Comparison of ENCODE assay signal across 8 cellular contexts in the genomic region with DNA sequence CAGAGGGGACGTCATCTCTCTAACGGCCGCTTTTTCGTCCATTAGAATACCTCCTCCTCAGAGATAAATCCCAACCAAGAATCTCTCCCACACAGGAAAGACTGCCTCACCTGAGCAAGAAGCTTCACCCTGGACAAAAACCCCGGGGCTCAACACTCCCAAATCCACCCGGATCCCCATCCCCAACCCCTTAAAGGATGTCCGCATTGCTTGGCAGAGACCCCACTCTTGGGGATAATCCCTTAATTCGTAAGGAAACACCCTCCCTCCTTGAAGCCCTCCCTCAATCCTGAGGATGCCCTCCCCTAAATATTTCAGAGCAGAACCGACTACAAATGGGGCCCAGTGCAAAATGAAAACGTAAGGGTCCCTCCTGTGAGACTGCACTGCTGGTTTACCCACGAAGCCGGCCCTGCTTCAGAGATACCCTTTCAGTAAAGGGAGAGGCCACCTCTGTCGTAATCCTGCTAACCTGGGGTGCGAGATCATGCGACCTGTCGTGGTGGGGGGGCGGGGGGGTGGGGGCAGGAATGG. TPM values are rescaled to one million over a fixed set of nuclear protein-coding genes. Genes with fewer than 3 reads are reported as not detected.
A peak's percentile ranks its signal among the peaks of the same experiment; 100 is the strongest.
DNase-seq lines count a peak whose midpoint lies in the region; ATAC-seq and TF ChIP-seq lines count a peak whose summit lies in the region.

No MANE protein-coding gene starts in this region.

- no peaks in the 10 kb centered on the region for H3K9me3 Mint-ChIP-seq in CD8-positive, alpha-beta T cell
- H3K9me3 Mint-ChIP-seq in activated T-helper 2 cell treated with anti-CD3 and anti-CD28 coated beads, Interferon-gamma antibody, Interleukin-2, Interleukin-4, amounts not matched to agents 10 μg/mL and 5 μg/mL and 100 μg/mL, durations not matched to agents 14 hours and 24 hours and 36 hours: no peaks in the 10 kb centered on the region
- H3K9me3 Mint-ChIP-seq in immature natural killer cell: no peaks in the 10 kb centered on the region

- H3K36me3 Mint-ChIP-seq in CD8-positive, alpha-beta T cell: peaks cover 15% of the 10 kb centered on the region
- peaks cover 32% of the 10 kb centered on the region for H3K36me3 Mint-ChIP-seq in activated T-helper 2 cell treated with anti-CD3 and anti-CD28 coated beads, Interferon-gamma antibody, Interleukin-2, Interleukin-4, amounts not matched to agents 10 μg/mL and 5 μg/mL and 100 μg/mL, durations not matched to agents 14 hours and 24 hours and 36 hours (ENCODE audit: low read depth)
- peaks cover 0 to 7% (median 0%) of the 10 kb centered on the region in 3 donors for H3K36me3 Mint-ChIP-seq in immature natural killer cell

- H3K36me3 ChIP-seq in CD8-positive, alpha-beta T cell (ENCODE audit: insufficient read depth, low read length): no peaks in the 10 kb centered on the region

- peak in 1 of 7 experiments; percentile 48 for DNase-seq in CD8-positive, alpha-beta T cell
- no peak for DNase-seq in activated T-helper 2 cell treated with anti-CD3 and anti-CD28 coated beads, Interferon-gamma antibody, Interleukin-2, Interleukin-4, amounts not matched to agents 10 μg/mL and 5 μg/mL and 100 μg/mL, durations not matched to agents 14 hours and 24 hours and 36 hours (ENCODE audit: low spot score)
- no peak for DNase-seq in immature natural killer cell
- DNase-seq in substantia nigra (lab: John Stamatoyannopoulos, UW): peak in 1 of 49 donors; percentile 27
- no peak for DNase-seq in NCI-H510A treated with DMSO at 0.1 percent for 48 hours (lab: John Stamatoyannopoulos, UW)
- no peak for DNase-seq in hippocampal formation (lab: John Stamatoyannopoulos, UW)
- DNase-seq in effector CD8-positive, alpha-beta T cell (lab: John Stamatoyannopoulos, UW): no peak

- intact Hi-C loops in CD8-positive, alpha-beta T cell (cut with DNase I, micrococcal nuclease): loop anchor here (1.0 to 10.0 kb wide), 3 partner anchors 26 to 170 kb away; partner anchors contain the start of gene SRSF9 (in 1 of the 2)
- intact Hi-C loops in activated T-helper 2 cell treated with anti-CD3 and anti-CD28 coated beads, Interferon-gamma antibody, Interleukin-2, Interleukin-4, amounts not matched to agents 10 μg/mL and 5 μg/mL and 100 μg/mL, durations not matched to agents 14 hours and 24 hours and 36 hours (cut with micrococcal nuclease): loop anchor here (5.0 kb wide), 1 partner anchor 48 kb away; the partner anchor contains the start of genes GATC and TRIAP1

- CTCF ChIA-PET in CD8-positive, alpha-beta T cell (lab: Charles Lee): interaction anchor here (0.7 to 2.3 kb wide), 5 partner anchors 9 to 34 kb away, joined by 3 to 7 read pairs (median 4); partner anchors contain the start of gene COQ5

- peak; percentile 1 for ATAC-seq in CD8-positive, alpha-beta T cell
- ATAC-seq in HG02763 (IDR thresholded peaks at IDR 0.05; ENCODE audit: unreplicated experiment): peak; percentile 4

- peak overlapping the region; percentile 90 for H3K27ac Mint-ChIP-seq in CD8-positive, alpha-beta T cell
- H3K27ac Mint-ChIP-seq in activated T-helper 2 cell treated with anti-CD3 and anti-CD28 coated beads, Interferon-gamma antibody, Interleukin-2, Interleukin-4, amounts not matched to agents 10 μg/mL and 5 μg/mL and 100 μg/mL, durations not matched to agents 14 hours and 24 hours and 36 hours: peak overlapping the region; percentile 84
- H3K27ac Mint-ChIP-seq in immature natural killer cell: peak overlapping the region; percentile 86 to 94 (median 88)

- H3K4me3 ChIP-seq in CD8-positive, alpha-beta T cell (ENCODE audit: low read depth, low read length): peak overlapping the region; percentile 96

- H3K27ac ChIP-seq in CD8-positive, alpha-beta T cell (ENCODE audit: low read depth, low read length): peak overlapping the region; percentile 84
- peak overlapping the region; percentile 30 for H3K27ac ChIP-seq in substantia nigra (ENCODE audit: low read depth, low read length, poor library complexity, severe bottlenecking)

- no peaks in the 10 kb centered on the region for H3K27me3 ChIP-seq in CD8-positive, alpha-beta T cell (ENCODE audit: insufficient read depth, low read length)

- POLR2A ChIA-PET in CD8-positive, alpha-beta T cell (lab: Charles Lee): interaction anchor here (1.0 to 2.2 kb wide), 6 partner anchors 16 to 204 kb away, joined by 3 to 8 read pairs (median 4); partner anchors contain the start of genes COX6A1 and RNU4-2

- TF ChIP-seq CTCF in CD8-positive, alpha-beta T cell (IDR thresholded peaks at IDR 0.05): no peak

- no peaks in the 10 kb centered on the region for H3K9me3 ChIP-seq in CD8-positive, alpha-beta T cell (ENCODE audit: low read length)

- peaks cover 17% of the 10 kb centered on the region for H3K4me1 ChIP-seq in CD8-positive, alpha-beta T cell (ENCODE audit: insufficient read depth, low read length)

- no peaks in the 10 kb centered on the region for H3K27me3 Mint-ChIP-seq in CD8-positive, alpha-beta T cell (ENCODE audit: low read depth)
- no peaks in the 10 kb centered on the region for H3K27me3 Mint-ChIP-seq in activated T-helper 2 cell treated with anti-CD3 and anti-CD28 coated beads, Interferon-gamma antibody, Interleukin-2, Interleukin-4, amounts not matched to agents 10 μg/mL and 5 μg/mL and 100 μg/mL, durations not matched to agents 14 hours and 24 hours and 36 hours (ENCODE audit: low read depth)
- H3K27me3 Mint-ChIP-seq in immature natural killer cell (ENCODE audit: low read depth in 3 of 3): peaks cover 3 to 8% (median 6%) of the 10 kb centered on the region in 3 donors

- H3K4me3 Mint-ChIP-seq in CD8-positive, alpha-beta T cell: peak overlapping the region; percentile 94
- peak overlapping the region; percentile 98 for H3K4me3 Mint-ChIP-seq in activated T-helper 2 cell treated with anti-CD3 and anti-CD28 coated beads, Interferon-gamma antibody, Interleukin-2, Interleukin-4, amounts not matched to agents 10 μg/mL and 5 μg/mL and 100 μg/mL, durations not matched to agents 14 hours and 24 hours and 36 hours (ENCODE audit: low read depth)
- peak overlapping the region; percentile 88 to 98 (median 94) for H3K4me3 Mint-ChIP-seq in immature natural killer cell

- H3K4me1 Mint-ChIP-seq in CD8-positive, alpha-beta T cell (ENCODE audit: low read depth): peaks cover 30% of the 10 kb centered on the region
- peaks cover 27% of the 10 kb centered on the region for H3K4me1 Mint-ChIP-seq in activated T-helper 2 cell treated with anti-CD3 and anti-CD28 coated beads, Interferon-gamma antibody, Interleukin-2, Interleukin-4, amounts not matched to agents 10 μg/mL and 5 μg/mL and 100 μg/mL, durations not matched to agents 14 hours and 24 hours and 36 hours (ENCODE audit: low read depth)
- H3K4me1 Mint-ChIP-seq in immature natural killer cell: peaks cover 32 to 50% of the 10 kb centered on the region in 2 donors

RNA-seq across cellular contexts. Expression of gene DYNLL1, which starts 0.7 kb away (rescaled TPM):
- total RNA-seq in CD8-positive, alpha-beta T cell: 10 to 100 TPM; 25.9 to 26.1 TPM
- total RNA-seq in activated T-helper 2 cell treated with anti-CD3 and anti-CD28 coated beads, Interferon-gamma antibody, Interleukin-2, Interleukin-4, amounts not matched to agents 10 μg/mL and 5 μg/mL and 100 μg/mL, durations not matched to agents 14 hours and 24 hours and 36 hours: 323 and 329 TPM in 2 replicates
- 100 to 1,000 TPM; 399 to 508 (median 457) TPM for polyA plus RNA-seq in immature natural killer cell

RNA-seq across cellular contexts. Expression of gene SRSF9, which starts 25.7 kb away (rescaled TPM):
- total RNA-seq in CD8-positive, alpha-beta T cell: 100 to 1,000 TPM; 137 to 139 TPM
- 248 and 251 TPM in 2 replicates for total RNA-seq in activated T-helper 2 cell treated with anti-CD3 and anti-CD28 coated beads, Interferon-gamma antibody, Interleukin-2, Interleukin-4, amounts not matched to agents 10 μg/mL and 5 μg/mL and 100 μg/mL, durations not matched to agents 14 hours and 24 hours and 36 hours
- polyA plus RNA-seq in immature natural killer cell: 100 to 1,000 TPM; 221 to 292 (median 271) TPM

RNA-seq across cellular contexts. Expression of gene COQ5, which starts 33.7 kb away (rescaled TPM):
- 1 to 10 TPM; 7.7 to 9.0 TPM for total RNA-seq in CD8-positive, alpha-beta T cell
- 29.3 and 29.9 TPM in 2 replicates for total RNA-seq in activated T-helper 2 cell treated with anti-CD3 and anti-CD28 coated beads, Interferon-gamma antibody, Interleukin-2, Interleukin-4, amounts not matched to agents 10 μg/mL and 5 μg/mL and 100 μg/mL, durations not matched to agents 14 hours and 24 hours and 36 hours
- polyA plus RNA-seq in immature natural killer cell: 10 to 100 TPM; 39.7 to 51.8 (median 49.6) TPM

RNA-seq across cellular contexts. Expression of gene RNF10, which starts 38.9 kb away (rescaled TPM):
- 100 to 1,000 TPM; 402 to 410 TPM for total RNA-seq in CD8-positive, alpha-beta T cell
- total RNA-seq in activated T-helper 2 cell treated with anti-CD3 and anti-CD28 coated beads, Interferon-gamma antibody, Interleukin-2, Interleukin-4, amounts not matched to agents 10 μg/mL and 5 μg/mL and 100 μg/mL, durations not matched to agents 14 hours and 24 hours and 36 hours: 177 and 200 TPM in 2 replicates
- polyA plus RNA-seq in immature natural killer cell: 100 to 1,000 TPM in 1 of 3 donors, 10 to 100 TPM in 2; 60.3 to 154 (median 66.5) TPM

RNA-seq across cellular contexts. Expression of gene GATC, which starts 49.0 kb away (rescaled TPM):
- total RNA-seq in CD8-positive, alpha-beta T cell: 10 to 100 TPM; 16.6 to 17.3 TPM
- 30.4 and 38.0 TPM in 2 replicates for total RNA-seq in activated T-helper 2 cell treated with anti-CD3 and anti-CD28 coated beads, Interferon-gamma antibody, Interleukin-2, Interleukin-4, amounts not matched to agents 10 μg/mL and 5 μg/mL and 100 μg/mL, durations not matched to agents 14 hours and 24 hours and 36 hours
- 10 to 100 TPM in 2 of 3 donors, 1 to 10 TPM in 1; 8.3 to 26.7 (median 23.3) TPM for polyA plus RNA-seq in immature natural killer cell

Comparison
In these comparisons a context has a peak if more than half of its experiments do, and no peak if none do; other contexts are left out.
1. RNA of gene DYNLL1, which starts 0.7 kb away (total RNA-seq): 323 to 329 TPM in activated T-helper 2 cell treated with anti-CD3 and anti-CD28 coated beads, Interferon-gamma antibody, Interleukin-2, Interleukin-4, amounts not matched to agents 10 μg/mL and 5 μg/mL and 100 μg/mL, durations not matched to agents 14 hours and 24 hours and 36 hours; 25.9 to 26.1 TPM in CD8-positive, alpha-beta T cell; every median in the first group is over 10 times any median in the second.
2. Peak in every context shown above with its lines, with median percentiles within 50 percentile points of each other: H3K27ac Mint-ChIP-seq and H3K4me3 Mint-ChIP-seq.